ENCODE assay signal across 1 cellular context in genomic region chr20:23088891-23089290, GRCh38.
TF ChIP-seq lines count a peak whose summit lies in the region.

No MANE protein-coding gene starts in this region.

TF ChIP-seq in HepG2, 621 proteins besides CTCF, POLR2A, EP300 and RAD21:
- TF ChIP-seq FOXO4 (CRISPR knock-in tag; conservative IDR thresholded peaks at IDR 0.05) = 0 out of 2 replicates have a peak, but pooled peaks have one; percentile 31
- TF ChIP-seq, protein P1, sequence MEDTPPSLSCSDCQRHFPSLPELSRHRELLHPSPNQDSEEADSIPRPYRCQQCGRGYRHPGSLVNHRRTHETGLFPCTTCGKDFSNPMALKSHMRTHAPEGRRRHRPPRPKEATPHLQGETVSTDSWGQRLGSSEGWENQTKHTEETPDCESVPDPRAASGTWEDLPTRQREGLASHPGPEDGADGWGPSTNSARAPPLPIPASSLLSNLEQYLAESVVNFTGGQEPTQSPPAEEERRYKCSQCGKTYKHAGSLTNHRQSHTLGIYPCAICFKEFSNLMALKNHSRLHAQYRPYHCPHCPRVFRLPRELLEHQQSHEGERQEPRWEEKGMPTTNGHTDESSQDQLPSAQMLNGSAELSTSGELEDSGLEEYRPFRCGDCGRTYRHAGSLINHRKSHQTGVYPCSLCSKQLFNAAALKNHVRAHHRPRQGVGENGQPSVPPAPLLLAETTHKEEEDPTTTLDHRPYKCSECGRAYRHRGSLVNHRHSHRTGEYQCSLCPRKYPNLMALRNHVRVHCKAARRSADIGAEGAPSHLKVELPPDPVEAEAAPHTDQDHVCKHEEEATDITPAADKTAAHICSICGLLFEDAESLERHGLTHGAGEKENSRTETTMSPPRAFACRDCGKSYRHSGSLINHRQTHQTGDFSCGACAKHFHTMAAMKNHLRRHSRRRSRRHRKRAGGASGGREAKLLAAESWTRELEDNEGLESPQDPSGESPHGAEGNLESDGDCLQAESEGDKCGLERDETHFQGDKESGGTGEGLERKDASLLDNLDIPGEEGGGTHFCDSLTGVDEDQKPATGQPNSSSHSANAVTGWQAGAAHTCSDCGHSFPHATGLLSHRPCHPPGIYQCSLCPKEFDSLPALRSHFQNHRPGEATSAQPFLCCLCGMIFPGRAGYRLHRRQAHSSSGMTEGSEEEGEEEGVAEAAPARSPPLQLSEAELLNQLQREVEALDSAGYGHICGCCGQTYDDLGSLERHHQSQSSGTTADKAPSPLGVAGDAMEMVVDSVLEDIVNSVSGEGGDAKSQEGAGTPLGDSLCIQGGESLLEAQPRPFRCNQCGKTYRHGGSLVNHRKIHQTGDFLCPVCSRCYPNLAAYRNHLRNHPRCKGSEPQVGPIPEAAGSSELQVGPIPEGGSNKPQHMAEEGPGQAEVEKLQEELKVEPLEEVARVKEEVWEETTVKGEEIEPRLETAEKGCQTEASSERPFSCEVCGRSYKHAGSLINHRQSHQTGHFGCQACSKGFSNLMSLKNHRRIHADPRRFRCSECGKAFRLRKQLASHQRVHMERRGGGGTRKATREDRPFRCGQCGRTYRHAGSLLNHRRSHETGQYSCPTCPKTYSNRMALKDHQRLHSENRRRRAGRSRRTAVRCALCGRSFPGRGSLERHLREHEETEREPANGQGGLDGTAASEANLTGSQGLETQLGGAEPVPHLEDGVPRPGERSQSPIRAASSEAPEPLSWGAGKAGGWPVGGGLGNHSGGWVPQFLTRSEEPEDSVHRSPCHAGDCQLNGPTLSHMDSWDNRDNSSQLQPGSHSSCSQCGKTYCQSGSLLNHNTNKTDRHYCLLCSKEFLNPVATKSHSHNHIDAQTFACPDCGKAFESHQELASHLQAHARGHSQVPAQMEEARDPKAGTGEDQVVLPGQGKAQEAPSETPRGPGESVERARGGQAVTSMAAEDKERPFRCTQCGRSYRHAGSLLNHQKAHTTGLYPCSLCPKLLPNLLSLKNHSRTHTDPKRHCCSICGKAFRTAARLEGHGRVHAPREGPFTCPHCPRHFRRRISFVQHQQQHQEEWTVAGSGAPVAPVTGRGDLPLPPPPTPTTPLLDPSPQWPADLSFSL (CRISPR knock-in tag; IDR thresholded peaks at IDR 0.05) = no peak
